ENCODE assay signal across 19 cellular contexts in genomic region chr3:30502051-30502741, GRCh38.
DNase-seq lines count a peak whose midpoint lies in the region; TF ChIP-seq lines count a peak whose summit lies in the region.
"Had no signal": no experiment of that assay in that cellular context is flagged by ENCODE, and none has a peak within 500 bp of the region (broad histone marks: within the 10 kb centered on the region; RNA-seq: fewer than 3 reads in every experiment).

No MANE protein-coding gene starts in this region.

- no peaks in the 10 kb centered on the region for H3K27me3 ChIP-seq in skeletal muscle satellite cell (ENCODE audit: control insufficient read depth, insufficient read depth, low read length)
- H3K27me3 ChIP-seq: BLaER1 treated with 17β-estradiol and CSF1 and Interleukin-3, amounts not matched to agents 10 nM and 100 nM; heart left ventricle had no signal

- H3K27ac ChIP-seq in epithelial cell of prostate (peak overlapping the region; percentile 93), caudate nucleus (ENCODE audit: low read depth, low read length) (no peak overlapping the region)
- H3K27ac ChIP-seq: 22Rv1; BLaER1 treated with 17β-estradiol and CSF1 and Interleukin-3, amounts not matched to agents 10 nM and 100 nM; heart left ventricle had no signal

- no peak for TF ChIP-seq CTCF in HFFc6 (IDR thresholded peaks at IDR 0.05)

- H3K36me3 ChIP-seq in skeletal muscle satellite cell (ENCODE audit: insufficient read depth, low read length) = no peaks in the 10 kb centered on the region
- H3K36me3 ChIP-seq: BLaER1 treated with 17β-estradiol and CSF1 and Interleukin-3, amounts not matched to agents 10 nM and 100 nM; heart left ventricle had no signal

- no peak overlapping the region for H3K4me3 ChIP-seq in skeletal muscle satellite cell (ENCODE audit: low read length)
- H3K4me3 ChIP-seq: BLaER1 treated with 17β-estradiol and CSF1 and Interleukin-3, amounts not matched to agents 10 nM and 100 nM; heart left ventricle; K562 had no signal

- peak overlapping the region; percentile 10 for H3K9ac ChIP-seq in skeletal muscle satellite cell (ENCODE audit: low read depth, low read length)
- H3K9ac ChIP-seq: BLaER1 treated with 17β-estradiol and CSF1 and Interleukin-3, amounts not matched to agents 10 nM and 100 nM had no signal

- peak overlapping the region; percentile 32 for H3K27ac Mint-ChIP-seq in HFFc6
- H3K27ac Mint-ChIP-seq: activated CD8-positive, alpha-beta T cell treated with anti-CD3 and anti-CD28 coated beads, Interleukin-2, amount 10 ng/mL, durations not matched to agents 7 days and 5 days; activated naive CD4-positive, alpha-beta T cell treated with anti-CD3 and anti-CD28 coated beads, Interleukin-2, amount 10 ng/mL, durations not matched to agents 7 days and 5 days; WTC11 had no signal

- H3K4me2 ChIP-seq in skeletal muscle satellite cell (ENCODE audit: low read length) = no peak overlapping the region

- peaks cover 14% of the 10 kb centered on the region for H3K36me3 Mint-ChIP-seq in HFFc6 (ENCODE audit: low read depth)
- H3K36me3 Mint-ChIP-seq: activated naive CD4-positive, alpha-beta T cell treated with anti-CD3 and anti-CD28 coated beads, Interleukin-2, amount 10 ng/mL, durations not matched to agents 7 days and 5 days had no signal

- H3K4me1 ChIP-seq in skeletal muscle satellite cell (ENCODE audit: control insufficient read depth, insufficient read depth, low read length) = peaks cover 45% of the 10 kb centered on the region

- no peaks in the 10 kb centered on the region; the same call in 1 of the 2 replicates for H3K27me3 Mint-ChIP-seq in HFFc6 (ENCODE audit: insufficient read depth)

- H3K4me3 Mint-ChIP-seq in HFFc6 = no peak overlapping the region
- H3K4me3 Mint-ChIP-seq: activated CD8-positive, alpha-beta T cell treated with anti-CD3 and anti-CD28 coated beads, Interleukin-2, amount 10 ng/mL, durations not matched to agents 7 days and 5 days; activated naive CD4-positive, alpha-beta T cell treated with anti-CD3 and anti-CD28 coated beads, Interleukin-2, amount 10 ng/mL, durations not matched to agents 7 days and 5 days; T-helper 17 cell; WTC11 had no signal

- DNase-seq in NCI-H2029 treated with DMSO at 0.1 percent for 48 hours (lab: John Stamatoyannopoulos, UW) (peak; percentile 11), NCI-H2029 (lab: John Stamatoyannopoulos, UW) (no peak), HFFc6 (no peak), epithelial cell of prostate (ENCODE audit: low read depth, low spot score) (peak; percentile 53), caudate nucleus (lab: John Stamatoyannopoulos, UW) (no peak)
- DNase-seq in activated CD4-positive, alpha-beta T cell treated with anti-CD3 and anti-CD28 coated beads for 4 hours = no peak
- no peak for DNase-seq in stimulated activated CD4-positive, alpha-beta T cell treated with anti-CD3 and anti-CD28 coated beads, Interleukin-2, amount 100 ng/mL, for 48 hours
- DNase-seq: activated CD8-positive, alpha-beta T cell treated with anti-CD3 and anti-CD28 coated beads, Interleukin-2, amount 10 ng/mL, durations not matched to agents 7 days and 5 days; activated naive CD4-positive, alpha-beta T cell treated with anti-CD3 and anti-CD28 coated beads, Interleukin-2, amount 10 ng/mL, durations not matched to agents 7 days and 5 days; activated T-cell treated with anti-CD3 and anti-CD28 coated beads, Interleukin-2, amount 50 U/mL, for 1 hour; heart left ventricle; NCI-H187; NK-92 treated with Interleukin-12 subunit alpha and Interleukin-12 subunit beta, amount 100 ng/mL, for 24 hours; T-helper 17 cell had no signal

- H3K9me3 ChIP-seq in skeletal muscle satellite cell (replicated peaks; ENCODE audit: low read length) = no peaks in the 10 kb centered on the region
- H3K9me3 ChIP-seq: heart left ventricle had no signal

- H3K9me3 Mint-ChIP-seq in HFFc6 = no peaks in the 10 kb centered on the region

- H3K4me1 Mint-ChIP-seq in HFFc6 (ENCODE audit: low read depth) = peaks cover 58% of the 10 kb centered on the region

Comparison
In these comparisons a context has a peak if more than half of its experiments do, and no peak if none do; other contexts are left out.
1. DNase-seq: peak in NCI-H2029 treated with DMSO at 0.1 percent for 48 hours (single experiment) and epithelial cell of prostate (single experiment); none in NCI-H2029 (single experiment), HFFc6 (single experiment), caudate nucleus (0 of 61), activated CD4-positive, alpha-beta T cell treated with anti-CD3 and anti-CD28 coated beads for 4 hours (0 of 2) and stimulated activated CD4-positive, alpha-beta T cell treated with anti-CD3 and anti-CD28 coated beads, Interleukin-2, amount 100 ng/mL, for 48 hours (0 of 2).